Comparison of ENCODE assay signal across 8 cellular contexts in the genomic region with DNA sequence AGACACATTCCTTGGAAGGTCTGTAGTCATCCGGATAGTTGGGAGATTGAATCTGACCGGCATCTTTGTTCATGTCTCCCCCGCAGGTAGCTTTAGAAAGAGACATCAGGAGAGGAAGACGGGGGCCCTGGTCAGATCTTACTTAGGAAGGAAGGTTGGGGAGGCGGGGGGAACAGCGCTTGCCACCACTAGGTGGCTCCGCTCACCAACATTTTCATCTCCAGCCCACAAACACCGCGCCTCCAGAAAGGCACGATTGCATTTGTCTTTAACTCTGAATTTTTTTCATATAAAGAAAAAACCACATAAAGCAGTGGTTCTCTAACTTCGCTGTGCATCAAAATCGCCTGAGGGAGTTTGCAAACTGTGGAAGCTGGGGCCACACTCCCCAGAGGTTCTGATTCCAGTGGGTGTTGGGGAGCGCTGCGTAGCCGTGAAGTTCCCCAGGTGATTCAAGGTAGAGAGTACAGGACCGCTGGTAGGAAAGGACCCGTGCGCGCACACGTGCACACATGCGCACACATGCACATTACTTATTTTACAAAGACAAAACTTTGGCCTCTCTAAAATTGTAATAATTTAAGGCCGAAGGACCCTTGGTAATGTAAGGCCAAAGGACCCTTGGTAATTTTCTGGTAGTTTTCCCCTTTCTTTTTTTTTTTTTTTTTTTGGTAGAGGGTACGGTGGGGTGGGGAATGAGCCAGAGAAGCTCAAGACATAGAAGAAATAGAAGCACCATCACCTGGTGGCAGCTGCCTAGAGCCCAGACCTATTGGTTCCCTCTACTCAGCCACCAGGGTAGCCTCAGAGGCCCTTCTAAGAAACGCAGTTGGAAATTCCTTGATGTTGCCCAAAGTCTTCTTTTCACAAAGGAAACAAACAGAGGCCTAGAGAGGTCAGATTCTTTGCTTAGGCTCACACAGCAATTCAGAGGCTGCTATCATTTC. TPM values are rescaled to one million over a fixed set of nuclear protein-coding genes. Genes with fewer than 3 reads are reported as not detected.
DNase-seq lines count a peak whose midpoint lies in the region; ATAC-seq and TF ChIP-seq lines count a peak whose summit lies in the region.

No MANE protein-coding gene starts in this region.

- ATAC-seq in right cardiac atrium (peak; percentile 71 to 78), GM21825 (IDR thresholded peaks at IDR 0.05; ENCODE audit: unreplicated experiment) (no peak), GM18519 (IDR thresholded peaks at IDR 0.05; ENCODE audit: low FRiP score, unreplicated experiment) (no peak)

- H3K36me3 ChIP-seq in SU-DHL-6 (ENCODE audit: low read length) (no peaks in the 10 kb centered on the region), adipocyte (ENCODE audit: control insufficient read depth, insufficient read depth, low read length, severe bottlenecking) (no peaks in the 10 kb centered on the region)

- peak; percentile 87 for TF ChIP-seq CTCF in SU-DHL-6 (IDR thresholded peaks at IDR 0.05; ENCODE audit: insufficient read depth, low read length, poor library complexity, severe bottlenecking)

- intact Hi-C loops in right cardiac atrium (cut with DNase I), result loop anchor here in 3 of 4 donors (2.0 to 10.0 kb wide), 4 partner anchors 116 to 429 kb away; partner anchors contain the start of gene TLL2 (in 2 of the 3)

- no peak overlapping the region for H3K27ac ChIP-seq in SU-DHL-6 (ENCODE audit: low read depth, low read length)
- no peak overlapping the region for H3K27ac ChIP-seq in right cardiac atrium (ENCODE audit: low read length)

- DNase-seq in GDM1 (lab: John Stamatoyannopoulos, UW) (peak; percentile 14), adipocyte (ENCODE audit: low read depth) (peak; percentile 87), right cardiac atrium (peak; percentile 60 to 86 (median 81)), renal cortical epithelial cell (ENCODE audit: low read depth) (peak; percentile 57)

- H3K27me3 ChIP-seq in SU-DHL-6 (ENCODE audit: low read length) (no peaks in the 10 kb centered on the region), adipocyte (replicated peaks; ENCODE audit: control insufficient read depth, insufficient read depth, low read length) (peaks cover 75% of the 10 kb centered on the region), right cardiac atrium (ENCODE audit: control insufficient read depth, insufficient read depth) (no peaks in the 10 kb centered on the region)

- no peaks in the 10 kb centered on the region for H4K20me1 ChIP-seq in SU-DHL-6 (ENCODE audit: low read depth, low read length)

- no peak overlapping the region for H2AFZ ChIP-seq in SU-DHL-6 (ENCODE audit: low read depth, low read length, severe bottlenecking)

- H3F3A ChIP-seq in SU-DHL-6 (ENCODE audit: insufficient read depth), result no peaks in the 10 kb centered on the region

- H3K9me2 ChIP-seq in SU-DHL-6 (replicated peaks; ENCODE audit: insufficient read depth, low read length), result no peaks in the 10 kb centered on the region

- peak; percentile 91 for TF ChIP-seq RAD21 in Ishikawa (IDR thresholded peaks at IDR 0.05; ENCODE audit: low read depth)

- no peak for TF ChIP-seq EP300 in Ishikawa (IDR thresholded peaks at IDR 0.05; ENCODE audit: borderline replicate concordance)

- 25% methylated on average over 24 of the region's 24 CpGs for WGBS in right cardiac atrium

- H3K4me3 ChIP-seq in SU-DHL-6 (ENCODE audit: insufficient read depth, low read length, poor library complexity, severe bottlenecking) (no peak overlapping the region), adipocyte (ENCODE audit: low read length) (no peak overlapping the region), right cardiac atrium (ENCODE audit: low read length) (no peak overlapping the region)

- H3K4me1 ChIP-seq in adipocyte (ENCODE audit: control insufficient read depth, insufficient read depth, low read length) (no peaks in the 10 kb centered on the region), right cardiac atrium (ENCODE audit: control insufficient read depth, insufficient read depth, low read length) (peaks cover 2% of the 10 kb centered on the region)

- no peaks in the 10 kb centered on the region for H3K79me2 ChIP-seq in SU-DHL-6 (ENCODE audit: insufficient read depth, low read length)

- H3K4me2 ChIP-seq in SU-DHL-6 (ENCODE audit: low read depth, low read length, poor library complexity, severe bottlenecking), result no peak overlapping the region

- H3K9me3 ChIP-seq in SU-DHL-6 (ENCODE audit: insufficient read depth, low read length) (no peaks in the 10 kb centered on the region), adipocyte (ENCODE audit: control insufficient read depth, low read length) (no peaks in the 10 kb centered on the region), right cardiac atrium (ENCODE audit: control insufficient read depth, low read length) (no peaks in the 10 kb centered on the region)

- H3K9ac ChIP-seq in SU-DHL-6 (ENCODE audit: low read length) (no peak overlapping the region), adipocyte (ENCODE audit: low read length) (no peak overlapping the region)

TF ChIP-seq in Ishikawa, 13 proteins besides CTCF, POLR2A, EP300 and RAD21:
- TF ChIP-seq NFIC (IDR thresholded peaks at IDR 0.05) (no peak), TCF12 (IDR thresholded peaks at IDR 0.05; ENCODE audit: low read depth) (no peak), ZBTB7A (IDR thresholded peaks at IDR 0.05; ENCODE audit: low read depth) (no peak), CREB1 (IDR thresholded peaks at IDR 0.05; ENCODE audit: low read depth) (no peak), EGR1 (IDR thresholded peaks at IDR 0.05) (no peak), YY1 (IDR thresholded peaks at IDR 0.05; ENCODE audit: low read depth) (no peak), TAF1 (IDR thresholded peaks at IDR 0.05; ENCODE audit: low read depth) (no peak), TEAD4 (IDR thresholded peaks at IDR 0.05) (no peak), CEBPB (IDR thresholded peaks at IDR 0.05) (no peak), FOXM1 (IDR thresholded peaks at IDR 0.05; ENCODE audit: borderline replicate concordance, low read depth) (no peak)
- TF ChIP-seq, protein P1, sequence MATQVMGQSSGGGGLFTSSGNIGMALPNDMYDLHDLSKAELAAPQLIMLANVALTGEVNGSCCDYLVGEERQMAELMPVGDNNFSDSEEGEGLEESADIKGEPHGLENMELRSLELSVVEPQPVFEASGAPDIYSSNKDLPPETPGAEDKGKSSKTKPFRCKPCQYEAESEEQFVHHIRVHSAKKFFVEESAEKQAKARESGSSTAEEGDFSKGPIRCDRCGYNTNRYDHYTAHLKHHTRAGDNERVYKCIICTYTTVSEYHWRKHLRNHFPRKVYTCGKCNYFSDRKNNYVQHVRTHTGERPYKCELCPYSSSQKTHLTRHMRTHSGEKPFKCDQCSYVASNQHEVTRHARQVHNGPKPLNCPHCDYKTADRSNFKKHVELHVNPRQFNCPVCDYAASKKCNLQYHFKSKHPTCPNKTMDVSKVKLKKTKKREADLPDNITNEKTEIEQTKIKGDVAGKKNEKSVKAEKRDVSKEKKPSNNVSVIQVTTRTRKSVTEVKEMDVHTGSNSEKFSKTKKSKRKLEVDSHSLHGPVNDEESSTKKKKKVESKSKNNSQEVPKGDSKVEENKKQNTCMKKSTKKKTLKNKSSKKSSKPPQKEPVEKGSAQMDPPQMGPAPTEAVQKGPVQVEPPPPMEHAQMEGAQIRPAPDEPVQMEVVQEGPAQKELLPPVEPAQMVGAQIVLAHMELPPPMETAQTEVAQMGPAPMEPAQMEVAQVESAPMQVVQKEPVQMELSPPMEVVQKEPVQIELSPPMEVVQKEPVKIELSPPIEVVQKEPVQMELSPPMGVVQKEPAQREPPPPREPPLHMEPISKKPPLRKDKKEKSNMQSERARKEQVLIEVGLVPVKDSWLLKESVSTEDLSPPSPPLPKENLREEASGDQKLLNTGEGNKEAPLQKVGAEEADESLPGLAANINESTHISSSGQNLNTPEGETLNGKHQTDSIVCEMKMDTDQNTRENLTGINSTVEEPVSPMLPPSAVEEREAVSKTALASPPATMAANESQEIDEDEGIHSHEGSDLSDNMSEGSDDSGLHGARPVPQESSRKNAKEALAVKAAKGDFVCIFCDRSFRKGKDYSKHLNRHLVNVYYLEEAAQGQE (IDR thresholded peaks at IDR 0.05; ENCODE audit: low read depth), result no peak

RNA-seq across cellular contexts. Expression of gene OPALIN, which starts 37.4 kb away (rescaled TPM):
- total RNA-seq in right cardiac atrium (not detected), renal cortical epithelial cell (0.05 TPM in 1 of 2 replicates, not detected in the other)
- polyA plus RNA-seq in right cardiac atrium, result not detected

Comparison
In these comparisons a context has a peak if more than half of its experiments do, and no peak if none do; other contexts are left out.
1. DNase-seq: peak in every context shown above with its lines; median percentile 87 in adipocyte; 81 in right cardiac atrium; 57 in renal cortical epithelial cell; 14 in GDM1.
2. ATAC-seq: peak in right cardiac atrium (2 of 2); none in GM21825 (single experiment) and GM18519 (single experiment).